In genomic region chr3:33803252-33803651, GRCh38 we compare ENCODE assay signal across 28 cellular contexts. TPM values are rescaled to one million over a fixed set of nuclear protein-coding genes. Genes with fewer than 3 reads are reported as not detected.
DNase-seq lines count a peak whose midpoint lies in the region; ATAC-seq and TF ChIP-seq lines count a peak whose summit lies in the region.
"Had no signal": no experiment of that assay in that cellular context is flagged by ENCODE, and none has a peak within 500 bp of the region (broad histone marks: within the 10 kb centered on the region; RNA-seq: fewer than 3 reads in every experiment).

No MANE protein-coding gene starts in this region.

- peaks cover 3% of the 10 kb centered on the region for H3K9me3 Mint-ChIP-seq in activated naive CD4-positive, alpha-beta T cell treated with anti-CD3 and anti-CD28 coated beads, Interleukin-2, amount 10 ng/mL, durations not matched to agents 7 days and 5 days
- H3K9me3 Mint-ChIP-seq in HFFc6 = no peaks in the 10 kb centered on the region
- peaks cover 12% of the 10 kb centered on the region for H3K9me3 Mint-ChIP-seq in chondrocyte (ENCODE audit: low read depth)
- H3K9me3 Mint-ChIP-seq in naive thymus-derived CD8-positive, alpha-beta T cell = no peaks in the 10 kb centered on the region
- H3K9me3 Mint-ChIP-seq in activated CD8-positive, alpha-beta memory T cell treated with anti-CD3 and anti-CD28 coated beads, Interleukin-2, amount 10 ng/mL, durations not matched to agents 7 days and 5 days (ENCODE audit: low read depth) = peaks cover 3% of the 10 kb centered on the region

- no peak overlapping the region for H3K4me3 Mint-ChIP-seq in activated naive CD4-positive, alpha-beta T cell treated with anti-CD3 and anti-CD28 coated beads, Interleukin-2, amount 10 ng/mL, durations not matched to agents 7 days and 5 days
- H3K4me3 Mint-ChIP-seq in HFFc6 (0 out of 2 replicates have a peak overlapping the region, but pooled peaks have one; percentile 34), chondrocyte (ENCODE audit: unreplicated experiment) (no peak overlapping the region)
- peak overlapping the region in 7 of 10 donors; percentile 2 to 69 (median 43) for H3K4me3 Mint-ChIP-seq in naive thymus-derived CD8-positive, alpha-beta T cell
- H3K4me3 Mint-ChIP-seq in activated CD8-positive, alpha-beta memory T cell treated with anti-CD3 and anti-CD28 coated beads, Interleukin-2, amount 10 ng/mL, durations not matched to agents 7 days and 5 days = no peak overlapping the region
- H3K4me3 Mint-ChIP-seq: activated CD4-positive, alpha-beta memory T cell treated with anti-CD3 and anti-CD28 coated beads, Interleukin-2, amount 10 ng/mL, durations not matched to agents 7 days and 5 days; H9 had no signal

- no peak for ATAC-seq in naive thymus-derived CD8-positive, alpha-beta T cell
- ATAC-seq in omental fat pad (ENCODE audit: low FRiP score) = no peak
- no peak for ATAC-seq in activated CD8-positive, alpha-beta memory T cell treated with anti-CD3 and anti-CD28 coated beads, Interleukin-2, amount 10 ng/mL, durations not matched to agents 7 days and 5 days
- ATAC-seq: activated CD4-positive, CD25-positive, alpha-beta regulatory T cell treated with anti-CD3 and anti-CD28 coated beads, Interleukin-2, amount 50 U/mL, for 24 hours; esophagus mucosa; heart right ventricle; left cardiac atrium had no signal

- POLR2A ChIA-PET in naive thymus-derived CD8-positive, alpha-beta T cell (lab: Charles Lee) = no interaction called here

- TF ChIP-seq CTCF in HFFc6 (IDR thresholded peaks at IDR 0.05) (no peak), chondrocyte (IDR thresholded peaks at IDR 0.05) (no peak), omental fat pad (IDR thresholded peaks at IDR 0.05) (no peak)

- no peak for DNase-seq in activated naive CD4-positive, alpha-beta T cell treated with anti-CD3 and anti-CD28 coated beads, Interleukin-2, amount 10 ng/mL, durations not matched to agents 7 days and 5 days
- no peak for DNase-seq in activated naive CD4-positive, alpha-beta T cell treated with anti-CD3 and anti-CD28 coated beads, Interleukin-2, amount 50 U/mL, for 16 hours
- DNase-seq in HFFc6 (no peak), chondrocyte (ENCODE audit: low spot score) (no peak), omental fat pad (ENCODE audit: low spot score) (no peak)
- DNase-seq in naive thymus-derived CD8-positive, alpha-beta T cell = no peak
- DNase-seq in activated CD8-positive, alpha-beta memory T cell treated with anti-CD3 and anti-CD28 coated beads, Interleukin-2, amount 10 ng/mL, durations not matched to agents 7 days and 5 days = no peak
- DNase-seq in activated CD4-positive, alpha-beta T cell treated with anti-CD3 and anti-CD28 coated beads for 48 hours = no peak
- DNase-seq: activated CD4-positive, alpha-beta memory T cell treated with anti-CD3 and anti-CD28 coated beads, Interleukin-2, amount 10 ng/mL, durations not matched to agents 7 days and 5 days; activated gamma-delta T cell; activated T-cell treated with anti-CD3 and anti-CD28 coated beads for 4 hours; AML-193; amygdala; effector memory CD4-positive, alpha-beta T cell; foreskin melanocyte; GDM1; H9; heart right ventricle; left cardiac atrium; NCI-H1436; NCI-H2081 treated with DMSO at 0.1 percent for 48 hours; NCI-H748 treated with DMSO at 0.1 percent for 48 hours; nucleus accumbens; SJCRH30; T-helper 1 cell; transverse colon had no signal

- peaks cover 50% of the 10 kb centered on the region for H3K36me3 Mint-ChIP-seq in activated naive CD4-positive, alpha-beta T cell treated with anti-CD3 and anti-CD28 coated beads, Interleukin-2, amount 10 ng/mL, durations not matched to agents 7 days and 5 days
- peaks cover 41% of the 10 kb centered on the region for H3K36me3 Mint-ChIP-seq in HFFc6 (ENCODE audit: low read depth)
- peaks cover 15% of the 10 kb centered on the region for H3K36me3 Mint-ChIP-seq in chondrocyte (ENCODE audit: low read depth)
- peaks cover 0 to 36% (median 10%) of the 10 kb centered on the region in 3 donors for H3K36me3 Mint-ChIP-seq in naive thymus-derived CD8-positive, alpha-beta T cell
- H3K36me3 Mint-ChIP-seq in activated CD8-positive, alpha-beta memory T cell treated with anti-CD3 and anti-CD28 coated beads, Interleukin-2, amount 10 ng/mL, durations not matched to agents 7 days and 5 days = peaks cover 45% of the 10 kb centered on the region

- CTCF ChIA-PET in activated naive CD4-positive, alpha-beta T cell treated with anti-CD3 and anti-CD28 coated beads, Interleukin-2, amount 10 ng/mL, durations not matched to agents 7 days and 5 days (lab: Charles Lee) = no interaction called here
- CTCF ChIA-PET in activated CD8-positive, alpha-beta memory T cell treated with anti-CD3 and anti-CD28 coated beads, Interleukin-2, amount 10 ng/mL, durations not matched to agents 7 days and 5 days (lab: Charles Lee) = no interaction called here

- H3K27me3 Mint-ChIP-seq in activated naive CD4-positive, alpha-beta T cell treated with anti-CD3 and anti-CD28 coated beads, Interleukin-2, amount 10 ng/mL, durations not matched to agents 7 days and 5 days = no peaks in the 10 kb centered on the region
- H3K27me3 Mint-ChIP-seq in HFFc6 (ENCODE audit: insufficient read depth) = no peaks in the 10 kb centered on the region
- no peaks in the 10 kb centered on the region for H3K27me3 Mint-ChIP-seq in chondrocyte (ENCODE audit: low read depth)
- H3K27me3 Mint-ChIP-seq in naive thymus-derived CD8-positive, alpha-beta T cell = no peaks in the 10 kb centered on the region
- H3K27me3 Mint-ChIP-seq in activated CD8-positive, alpha-beta memory T cell treated with anti-CD3 and anti-CD28 coated beads, Interleukin-2, amount 10 ng/mL, durations not matched to agents 7 days and 5 days = no peaks in the 10 kb centered on the region
- H3K27me3 Mint-ChIP-seq: activated CD4-positive, alpha-beta memory T cell treated with anti-CD3 and anti-CD28 coated beads, Interleukin-2, amount 10 ng/mL, durations not matched to agents 7 days and 5 days had no signal

- H3K4me1 Mint-ChIP-seq in activated naive CD4-positive, alpha-beta T cell treated with anti-CD3 and anti-CD28 coated beads, Interleukin-2, amount 10 ng/mL, durations not matched to agents 7 days and 5 days = peaks cover 67% of the 10 kb centered on the region
- H3K4me1 Mint-ChIP-seq in HFFc6 (ENCODE audit: low read depth) (peaks cover 65% of the 10 kb centered on the region), chondrocyte (ENCODE audit: low read depth) (peaks cover 71% of the 10 kb centered on the region)
- H3K4me1 Mint-ChIP-seq in naive thymus-derived CD8-positive, alpha-beta T cell = peaks cover 38 to 86% (median 80%) of the 10 kb centered on the region in 4 donors
- H3K4me1 Mint-ChIP-seq in activated CD8-positive, alpha-beta memory T cell treated with anti-CD3 and anti-CD28 coated beads, Interleukin-2, amount 10 ng/mL, durations not matched to agents 7 days and 5 days = peaks cover 62% of the 10 kb centered on the region

- H3K27ac Mint-ChIP-seq in activated naive CD4-positive, alpha-beta T cell treated with anti-CD3 and anti-CD28 coated beads, Interleukin-2, amount 10 ng/mL, durations not matched to agents 7 days and 5 days = peak overlapping the region; percentile 34
- no peak overlapping the region for H3K27ac Mint-ChIP-seq in HFFc6
- H3K27ac Mint-ChIP-seq in chondrocyte (ENCODE audit: unreplicated experiment) = peak overlapping the region; percentile 73
- peak overlapping the region in 6 of 10 donors; percentile 3 to 75 (median 66) for H3K27ac Mint-ChIP-seq in naive thymus-derived CD8-positive, alpha-beta T cell
- no peak overlapping the region for H3K27ac Mint-ChIP-seq in activated CD8-positive, alpha-beta memory T cell treated with anti-CD3 and anti-CD28 coated beads, Interleukin-2, amount 10 ng/mL, durations not matched to agents 7 days and 5 days
- H3K27ac Mint-ChIP-seq: H9 had no signal

RNA-seq across cellular contexts. Expression of gene PDCD6IP, which starts 4.8 kb away (rescaled TPM):
- 100 to 1,000 TPM; 229 to 251 (median 239) TPM for total RNA-seq in HFFc6 (2021; fragmentation: NEBNext Ultra II Directional; extraction: Animal tissue kit (Norgen Biotek cat#: 25700))
- total RNA-seq in chondrocyte = 247 to 260 TPM (median 255 TPM) in 3 replicates
- total RNA-seq in naive thymus-derived CD8-positive, alpha-beta T cell = 100 to 1,000 TPM; 211 to 216 TPM
- polyA plus RNA-seq in naive thymus-derived CD8-positive, alpha-beta T cell = 10 to 100 TPM; 56.9 to 61.7 (median 59.0) TPM
- total RNA-seq in omental fat pad = 100 to 1,000 TPM; 115 to 167 (median 163) TPM
- 100 to 1,000 TPM; 183 to 208 TPM for total RNA-seq in activated CD8-positive, alpha-beta memory T cell treated with anti-CD3 and anti-CD28 coated beads, Interleukin-2, amount 10 ng/mL, durations not matched to agents 7 days and 5 days

Comparison
In these comparisons a context has a peak if more than half of its experiments do, and no peak if none do; other contexts are left out.
1. H3K27ac Mint-ChIP-seq: peak in activated naive CD4-positive, alpha-beta T cell treated with anti-CD3 and anti-CD28 coated beads, Interleukin-2, amount 10 ng/mL, durations not matched to agents 7 days and 5 days (single experiment), chondrocyte (single experiment) and naive thymus-derived CD8-positive, alpha-beta T cell (6 of 10); none in HFFc6 (single experiment) and activated CD8-positive, alpha-beta memory T cell treated with anti-CD3 and anti-CD28 coated beads, Interleukin-2, amount 10 ng/mL, durations not matched to agents 7 days and 5 days (single experiment).
2. H3K4me3 Mint-ChIP-seq: peak in HFFc6 (single experiment) and naive thymus-derived CD8-positive, alpha-beta T cell (7 of 10); none in activated naive CD4-positive, alpha-beta T cell treated with anti-CD3 and anti-CD28 coated beads, Interleukin-2, amount 10 ng/mL, durations not matched to agents 7 days and 5 days (single experiment), chondrocyte (single experiment) and activated CD8-positive, alpha-beta memory T cell treated with anti-CD3 and anti-CD28 coated beads, Interleukin-2, amount 10 ng/mL, durations not matched to agents 7 days and 5 days (single experiment).